ENCODE assay signal across 12 cellular contexts in genomic region chr12:65925626-65926025, GRCh38.
DNase-seq lines count a peak whose midpoint lies in the region; ATAC-seq and TF ChIP-seq lines count a peak whose summit lies in the region.
"Had no signal": no experiment of that assay in that cellular context is flagged by ENCODE, and none has a peak within 500 bp of the region (broad histone marks: within the 10 kb centered on the region; RNA-seq: fewer than 3 reads in every experiment).

No MANE protein-coding gene starts in this region.

- H3K9me3 Mint-ChIP-seq in MCF 10A (ENCODE audit: unreplicated experiment), result no peaks in the 10 kb centered on the region

- H3K27me3 Mint-ChIP-seq in MCF 10A (ENCODE audit: insufficient read depth, unreplicated experiment), result no peaks in the 10 kb centered on the region

- H2AFZ ChIP-seq in mammary epithelial cell (ENCODE audit: low read depth, low read length), result no peak overlapping the region

- no peak overlapping the region for H3K9ac ChIP-seq in mammary epithelial cell (ENCODE audit: insufficient read depth, low read length)

- H3K79me2 ChIP-seq in mammary epithelial cell (ENCODE audit: insufficient read depth, low read length), result peaks cover 88% of the 10 kb centered on the region

- ATAC-seq in left lung, result peak; percentile 61

- H3K9me3 ChIP-seq in mammary epithelial cell (replicated peaks; ENCODE audit: insufficient read depth, low read length) (no peaks in the 10 kb centered on the region), left lung (no peaks in the 10 kb centered on the region), transverse colon (no peaks in the 10 kb centered on the region), WERI-Rb-1 (ENCODE audit: severe bottlenecking) (no peaks in the 10 kb centered on the region)

- BruUV-seq in mammary epithelial cell (replicated peaks; lab: Mats Ljungman, UMichigan), result TSS peak; percentile 0
- no TSS peak for BruUV-seq in MCF 10A (replicated peaks; lab: Mats Ljungman, UMichigan)

- no peak overlapping the region for H3K4me2 ChIP-seq in mammary epithelial cell (ENCODE audit: insufficient read depth, low read depth, low read length)

- dilution Hi-C loops in mammary epithelial cell (cut with HindIII; ENCODE audit: low sequenced_read_pairs), result no loop called here

- H3K27ac ChIP-seq in mammary epithelial cell (ENCODE audit: insufficient read depth, low read depth, low read length) (no peak overlapping the region), left lung (peak overlapping the region in 1 of 2 donors; percentile 59), transverse colon (peak overlapping the region; percentile 77 to 84 (median 78)), WERI-Rb-1 (no peak overlapping the region)

- H3K27me3 ChIP-seq in mammary epithelial cell (ENCODE audit: insufficient read depth, low read length), result no peaks in the 10 kb centered on the region
- H3K27me3 ChIP-seq in left lung, result no peaks in the 10 kb centered on the region
- no peaks in the 10 kb centered on the region for H3K27me3 ChIP-seq in transverse colon
- no peaks in the 10 kb centered on the region for H3K27me3 ChIP-seq in WERI-Rb-1 (ENCODE audit: insufficient read depth, low read depth, severe bottlenecking)

- no peak overlapping the region for H3K4me3 ChIP-seq in mammary epithelial cell (replicated peaks in 1 of 3; ENCODE audit: insufficient read depth in 1 of 3, low read depth in 2 of 3, low read length in 3 of 3)
- H3K4me3 ChIP-seq in left lung, result no peak overlapping the region
- peak overlapping the region in 1 of 4 donors; percentile 21 for H3K4me3 ChIP-seq in transverse colon
- no peak overlapping the region for H3K4me3 ChIP-seq in WERI-Rb-1 (ENCODE audit: low read depth, low read length)

- H3K36me3 ChIP-seq in mammary epithelial cell (ENCODE audit: insufficient read depth, low read length) (peaks cover 17% of the 10 kb centered on the region), left lung (no peaks in the 10 kb centered on the region), transverse colon (no peaks in the 10 kb centered on the region), WERI-Rb-1 (no peaks in the 10 kb centered on the region)

- TF ChIP-seq CTCF in mammary epithelial cell (conservative IDR thresholded peaks at IDR 0.05 in 1 of 2, IDR thresholded peaks at IDR 0.05 in 1 of 2; ENCODE audit: extremely low read depth in 1 of 2, insufficient read depth in 1 of 2, low read depth in 1 of 2, low read length in 2 of 2), result no peak
- no peak for TF ChIP-seq CTCF in MCF 10A (IDR thresholded peaks at IDR 0.05; ENCODE audit: unreplicated experiment)
- TF ChIP-seq CTCF in left lung (IDR thresholded peaks at IDR 0.05), result no peak
- TF ChIP-seq CTCF in transverse colon (IDR thresholded peaks at IDR 0.05), result no peak
- no peak for TF ChIP-seq CTCF in WERI-Rb-1 (IDR thresholded peaks at IDR 0.05; ENCODE audit: low read depth, low read length)

- H4K20me1 ChIP-seq in mammary epithelial cell (ENCODE audit: insufficient read depth, low read length), result peaks cover 9% of the 10 kb centered on the region

- intact Hi-C loops in mammary epithelial cell (cut with micrococcal nuclease) (no loop called here), MCF 10A (cut with micrococcal nuclease) (no loop called here), left lung (cut with DNase I) (no loop called here), transverse colon (cut with DNase I; ENCODE audit: low total_unique reads) (no loop called here)

- H3K4me1 Mint-ChIP-seq in MCF 10A (ENCODE audit: insufficient read depth, unreplicated experiment), result peaks cover 45% of the 10 kb centered on the region

- CTCF ChIA-PET in mammary epithelial cell (lab: Charles Lee; ENCODE audit: low non-redundant PET) (no interaction called here), MCF 10A (lab: Yijun Ruan, JAX) (no interaction called here)

- TF ChIP-seq POLR2A in transverse colon (IDR thresholded peaks at IDR 0.05), result no peak

- DNase-seq in mammary epithelial cell, result no peak
- DNase-seq in MCF 10A (ENCODE audit: unreplicated experiment), result no peak
- peak; percentile 42 for DNase-seq in SKM-1 (lab: John Stamatoyannopoulos, UW; ENCODE audit: unreplicated experiment)
- no peak for DNase-seq in left lung
- DNase-seq in transverse colon, result no peak
- no peak for DNase-seq in stimulated activated naive CD4-positive, alpha-beta T cell (lab: John Stamatoyannopoulos, UW)
- DNase-seq in WERI-Rb-1, result no peak
- DNase-seq in HT-29 (ENCODE audit: low spot score), result no peak
- DNase-seq: 8988T; activated T-cell treated with anti-CD3 and anti-CD28 coated beads, Interleukin-2, amount 50 U/mL, for 48 hours; MM.1S; SHP77 treated with DMSO at 0.1 percent for 48 hours had no signal

- H3K27ac Mint-ChIP-seq in MCF 10A (ENCODE audit: low read depth, unreplicated experiment), result no peak overlapping the region

- H3K4me3 Mint-ChIP-seq in MCF 10A (ENCODE audit: unreplicated experiment), result no peak overlapping the region

- in situ Hi-C loops in mammary epithelial cell (cut with MboI; ENCODE audit: low sequenced_read_pairs in 2 of 2) (no loop called here), transverse colon (cut with MboI; ENCODE audit: low pct_ligation_motif_present in 1 of 4, low pct_unique_long_range_greater_than_20kb in 1 of 4, low sequenced_read_pairs in 3 of 4) (no loop called here)

- H3K4me1 ChIP-seq in mammary epithelial cell (ENCODE audit: insufficient read depth, low read length) (peaks cover 11% of the 10 kb centered on the region), left lung (peaks cover 0 to 20% of the 10 kb centered on the region in 2 donors), transverse colon (peaks cover 0 to 54% (median 25%) of the 10 kb centered on the region in 4 donors)

- POLR2A ChIA-PET in MCF 10A (lab: Yijun Ruan, JAX), result interaction anchor here (0.6 to 2.6 kb wide), 6 partner anchors 10 to 33 kb away, joined by 3 to 6 read pairs (median 4); no protein-coding TSS in a partner anchor

- TF ChIP-seq EP300 in transverse colon (IDR thresholded peaks at IDR 0.05; ENCODE audit: low read depth), result no peak

- WGBS in mammary epithelial cell (ENCODE audit: low coverage, missing lambda C conversion rate), result 93% methylated on average over 6 of the region's 6 CpGs
- 26 to 36% methylated on average over 3 to 6 of the region's 6 CpGs for WGBS in transverse colon (ENCODE audit: low coverage in 1 of 2), 2 donors

- H3K36me3 Mint-ChIP-seq in MCF 10A (ENCODE audit: insufficient read depth, unreplicated experiment), result peaks cover 38% of the 10 kb centered on the region

Comparison
In these comparisons a context has a peak if more than half of its experiments do, and no peak if none do; other contexts are left out.
1. H3K27ac ChIP-seq: peak in transverse colon (4 of 4); none in mammary epithelial cell (single experiment) and WERI-Rb-1 (single experiment).